Comparison of ENCODE assay signal across 1 cellular context in the genomic region with DNA sequence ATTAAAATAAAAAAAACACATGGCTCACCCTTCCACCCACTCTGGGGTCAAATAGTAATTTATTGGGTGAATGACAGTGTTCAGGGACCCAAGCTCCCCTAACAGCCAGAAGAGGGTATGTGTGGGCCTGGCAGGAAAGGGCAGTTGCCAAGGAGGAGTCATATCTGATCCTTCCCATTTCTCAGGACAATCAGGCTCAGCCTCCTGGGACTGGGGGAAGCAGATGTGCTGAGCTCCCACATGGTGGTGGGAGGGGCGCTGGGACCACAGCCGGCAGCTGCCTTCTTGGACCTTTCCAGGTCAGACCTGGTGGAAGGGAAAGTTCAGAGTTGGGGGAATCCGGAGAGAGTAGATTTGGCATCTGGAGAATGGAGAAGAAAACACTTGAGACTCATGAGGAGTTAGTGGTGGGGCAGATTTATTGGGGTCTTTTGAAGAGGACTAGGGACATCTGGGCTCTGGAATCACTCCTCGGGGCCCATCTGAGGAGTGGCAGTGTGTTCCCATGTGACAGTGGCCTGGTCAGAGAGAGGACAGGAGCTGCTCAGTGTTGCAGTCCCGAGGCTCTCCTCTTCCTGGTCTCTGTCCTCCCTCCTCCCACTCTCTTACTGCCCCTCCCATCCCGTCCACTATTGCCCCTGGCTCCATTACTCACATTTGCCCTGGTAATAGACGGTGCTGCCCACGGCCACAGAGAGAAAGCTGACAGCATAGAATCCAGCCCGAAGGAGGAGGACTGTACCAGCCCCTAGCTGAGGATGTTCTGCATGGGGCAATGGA.
TF ChIP-seq lines count a peak whose summit lies in the region.

No MANE protein-coding gene starts in this region.

TF ChIP-seq in K562, 482 proteins besides CTCF, POLR2A, EP300 and RAD21:
- 0 out of 4 replicates have a peak, but pooled peaks of 1 of the 2 experiments have one; percentile 32 for TF ChIP-seq MAZ (CRISPR knock-in tag; conservative IDR thresholded peaks at IDR 0.05 in 1 of 2, IDR thresholded peaks at IDR 0.05 in 1 of 2)
- TF ChIP-seq YBX1 (IDR thresholded peaks at IDR 0.05) = no peak
- no peak for TF ChIP-seq GTF2A2 (tag; IDR thresholded peaks at IDR 0.05)
- no peak for TF ChIP-seq DMBX1 (CRISPR knock-in tag; IDR thresholded peaks at IDR 0.05; ENCODE audit: borderline replicate concordance)
- no peak for TF ChIP-seq U2AF1 (optimal IDR thresholded peaks at IDR 0.05; ENCODE audit: low read depth, low read length)
- TF ChIP-seq KLF1 (tag; IDR thresholded peaks at IDR 0.05) = no peak
- no peak for TF ChIP-seq NBN (IDR thresholded peaks at IDR 0.05; ENCODE audit: low read depth)
- no peak for TF ChIP-seq TBL1XR1 (IDR thresholded peaks at IDR 0.05; ENCODE audit: low read length in 2 of 2)
- no peak for TF ChIP-seq OTX1 (CRISPR knock-in tag; IDR thresholded peaks at IDR 0.05)
- TF ChIP-seq CCAR2 (IDR thresholded peaks at IDR 0.05; ENCODE audit: low read depth, low read length) = no peak
- no peak for TF ChIP-seq CHD4 (IDR thresholded peaks at IDR 0.05; ENCODE audit: insufficient read depth, insufficient replicate concordance, low read depth, low read length, poor library complexity, severe bottlenecking)
- no peak for TF ChIP-seq MTA3 (IDR thresholded peaks at IDR 0.05; ENCODE audit: borderline replicate concordance)
- TF ChIP-seq ZNF224 (CRISPR knock-in tag; IDR thresholded peaks at IDR 0.05) = no peak
- no peak for TF ChIP-seq MBD2 (IDR thresholded peaks at IDR 0.05; ENCODE audit: borderline replicate concordance, low read depth)
- no peak for TF ChIP-seq PHB2 (IDR thresholded peaks at IDR 0.05; ENCODE audit: low read depth)
- TF ChIP-seq ZNF785 (CRISPR knock-in tag; IDR thresholded peaks at IDR 0.05) = no peak
- no peak for TF ChIP-seq CHD1 (IDR thresholded peaks at IDR 0.05; ENCODE audit: low read length)
- TF ChIP-seq, protein P1, sequence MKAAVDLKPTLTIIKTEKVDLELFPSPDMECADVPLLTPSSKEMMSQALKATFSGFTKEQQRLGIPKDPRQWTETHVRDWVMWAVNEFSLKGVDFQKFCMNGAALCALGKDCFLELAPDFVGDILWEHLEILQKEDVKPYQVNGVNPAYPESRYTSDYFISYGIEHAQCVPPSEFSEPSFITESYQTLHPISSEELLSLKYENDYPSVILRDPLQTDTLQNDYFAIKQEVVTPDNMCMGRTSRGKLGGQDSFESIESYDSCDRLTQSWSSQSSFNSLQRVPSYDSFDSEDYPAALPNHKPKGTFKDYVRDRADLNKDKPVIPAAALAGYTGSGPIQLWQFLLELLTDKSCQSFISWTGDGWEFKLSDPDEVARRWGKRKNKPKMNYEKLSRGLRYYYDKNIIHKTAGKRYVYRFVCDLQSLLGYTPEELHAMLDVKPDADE (conservative IDR thresholded peaks at IDR 0.05; ENCODE audit: control insufficient read depth, low read depth, low read length) = no peak
- peak; percentile 56 for TF ChIP-seq CBFA2T3 (IDR thresholded peaks at IDR 0.05)
- no peak for TF ChIP-seq ZC3H8 (IDR thresholded peaks at IDR 0.05)
- TF ChIP-seq, protein P2, sequence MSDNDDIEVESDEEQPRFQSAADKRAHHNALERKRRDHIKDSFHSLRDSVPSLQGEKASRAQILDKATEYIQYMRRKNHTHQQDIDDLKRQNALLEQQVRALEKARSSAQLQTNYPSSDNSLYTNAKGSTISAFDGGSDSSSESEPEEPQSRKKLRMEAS (CRISPR knock-in tag; IDR thresholded peaks at IDR 0.05) = peak; percentile 44; the same call in 1 of the 2 replicates
- no peak for TF ChIP-seq BCOR (IDR thresholded peaks at IDR 0.05)
- no peak for TF ChIP-seq FOSL1 (tag; conservative IDR thresholded peaks at IDR 0.05)
- TF ChIP-seq MIER1 (IDR thresholded peaks at IDR 0.05; ENCODE audit: low read depth) = no peak
- TF ChIP-seq ZNF445 (CRISPR knock-in tag; IDR thresholded peaks at IDR 0.05; ENCODE audit: low read depth) = no peak
- 0 out of 2 replicates have a peak, but pooled peaks have one; percentile 9 for TF ChIP-seq XRCC5 (IDR thresholded peaks at IDR 0.05; ENCODE audit: low read depth, low read length)
- TF ChIP-seq, protein P3, sequence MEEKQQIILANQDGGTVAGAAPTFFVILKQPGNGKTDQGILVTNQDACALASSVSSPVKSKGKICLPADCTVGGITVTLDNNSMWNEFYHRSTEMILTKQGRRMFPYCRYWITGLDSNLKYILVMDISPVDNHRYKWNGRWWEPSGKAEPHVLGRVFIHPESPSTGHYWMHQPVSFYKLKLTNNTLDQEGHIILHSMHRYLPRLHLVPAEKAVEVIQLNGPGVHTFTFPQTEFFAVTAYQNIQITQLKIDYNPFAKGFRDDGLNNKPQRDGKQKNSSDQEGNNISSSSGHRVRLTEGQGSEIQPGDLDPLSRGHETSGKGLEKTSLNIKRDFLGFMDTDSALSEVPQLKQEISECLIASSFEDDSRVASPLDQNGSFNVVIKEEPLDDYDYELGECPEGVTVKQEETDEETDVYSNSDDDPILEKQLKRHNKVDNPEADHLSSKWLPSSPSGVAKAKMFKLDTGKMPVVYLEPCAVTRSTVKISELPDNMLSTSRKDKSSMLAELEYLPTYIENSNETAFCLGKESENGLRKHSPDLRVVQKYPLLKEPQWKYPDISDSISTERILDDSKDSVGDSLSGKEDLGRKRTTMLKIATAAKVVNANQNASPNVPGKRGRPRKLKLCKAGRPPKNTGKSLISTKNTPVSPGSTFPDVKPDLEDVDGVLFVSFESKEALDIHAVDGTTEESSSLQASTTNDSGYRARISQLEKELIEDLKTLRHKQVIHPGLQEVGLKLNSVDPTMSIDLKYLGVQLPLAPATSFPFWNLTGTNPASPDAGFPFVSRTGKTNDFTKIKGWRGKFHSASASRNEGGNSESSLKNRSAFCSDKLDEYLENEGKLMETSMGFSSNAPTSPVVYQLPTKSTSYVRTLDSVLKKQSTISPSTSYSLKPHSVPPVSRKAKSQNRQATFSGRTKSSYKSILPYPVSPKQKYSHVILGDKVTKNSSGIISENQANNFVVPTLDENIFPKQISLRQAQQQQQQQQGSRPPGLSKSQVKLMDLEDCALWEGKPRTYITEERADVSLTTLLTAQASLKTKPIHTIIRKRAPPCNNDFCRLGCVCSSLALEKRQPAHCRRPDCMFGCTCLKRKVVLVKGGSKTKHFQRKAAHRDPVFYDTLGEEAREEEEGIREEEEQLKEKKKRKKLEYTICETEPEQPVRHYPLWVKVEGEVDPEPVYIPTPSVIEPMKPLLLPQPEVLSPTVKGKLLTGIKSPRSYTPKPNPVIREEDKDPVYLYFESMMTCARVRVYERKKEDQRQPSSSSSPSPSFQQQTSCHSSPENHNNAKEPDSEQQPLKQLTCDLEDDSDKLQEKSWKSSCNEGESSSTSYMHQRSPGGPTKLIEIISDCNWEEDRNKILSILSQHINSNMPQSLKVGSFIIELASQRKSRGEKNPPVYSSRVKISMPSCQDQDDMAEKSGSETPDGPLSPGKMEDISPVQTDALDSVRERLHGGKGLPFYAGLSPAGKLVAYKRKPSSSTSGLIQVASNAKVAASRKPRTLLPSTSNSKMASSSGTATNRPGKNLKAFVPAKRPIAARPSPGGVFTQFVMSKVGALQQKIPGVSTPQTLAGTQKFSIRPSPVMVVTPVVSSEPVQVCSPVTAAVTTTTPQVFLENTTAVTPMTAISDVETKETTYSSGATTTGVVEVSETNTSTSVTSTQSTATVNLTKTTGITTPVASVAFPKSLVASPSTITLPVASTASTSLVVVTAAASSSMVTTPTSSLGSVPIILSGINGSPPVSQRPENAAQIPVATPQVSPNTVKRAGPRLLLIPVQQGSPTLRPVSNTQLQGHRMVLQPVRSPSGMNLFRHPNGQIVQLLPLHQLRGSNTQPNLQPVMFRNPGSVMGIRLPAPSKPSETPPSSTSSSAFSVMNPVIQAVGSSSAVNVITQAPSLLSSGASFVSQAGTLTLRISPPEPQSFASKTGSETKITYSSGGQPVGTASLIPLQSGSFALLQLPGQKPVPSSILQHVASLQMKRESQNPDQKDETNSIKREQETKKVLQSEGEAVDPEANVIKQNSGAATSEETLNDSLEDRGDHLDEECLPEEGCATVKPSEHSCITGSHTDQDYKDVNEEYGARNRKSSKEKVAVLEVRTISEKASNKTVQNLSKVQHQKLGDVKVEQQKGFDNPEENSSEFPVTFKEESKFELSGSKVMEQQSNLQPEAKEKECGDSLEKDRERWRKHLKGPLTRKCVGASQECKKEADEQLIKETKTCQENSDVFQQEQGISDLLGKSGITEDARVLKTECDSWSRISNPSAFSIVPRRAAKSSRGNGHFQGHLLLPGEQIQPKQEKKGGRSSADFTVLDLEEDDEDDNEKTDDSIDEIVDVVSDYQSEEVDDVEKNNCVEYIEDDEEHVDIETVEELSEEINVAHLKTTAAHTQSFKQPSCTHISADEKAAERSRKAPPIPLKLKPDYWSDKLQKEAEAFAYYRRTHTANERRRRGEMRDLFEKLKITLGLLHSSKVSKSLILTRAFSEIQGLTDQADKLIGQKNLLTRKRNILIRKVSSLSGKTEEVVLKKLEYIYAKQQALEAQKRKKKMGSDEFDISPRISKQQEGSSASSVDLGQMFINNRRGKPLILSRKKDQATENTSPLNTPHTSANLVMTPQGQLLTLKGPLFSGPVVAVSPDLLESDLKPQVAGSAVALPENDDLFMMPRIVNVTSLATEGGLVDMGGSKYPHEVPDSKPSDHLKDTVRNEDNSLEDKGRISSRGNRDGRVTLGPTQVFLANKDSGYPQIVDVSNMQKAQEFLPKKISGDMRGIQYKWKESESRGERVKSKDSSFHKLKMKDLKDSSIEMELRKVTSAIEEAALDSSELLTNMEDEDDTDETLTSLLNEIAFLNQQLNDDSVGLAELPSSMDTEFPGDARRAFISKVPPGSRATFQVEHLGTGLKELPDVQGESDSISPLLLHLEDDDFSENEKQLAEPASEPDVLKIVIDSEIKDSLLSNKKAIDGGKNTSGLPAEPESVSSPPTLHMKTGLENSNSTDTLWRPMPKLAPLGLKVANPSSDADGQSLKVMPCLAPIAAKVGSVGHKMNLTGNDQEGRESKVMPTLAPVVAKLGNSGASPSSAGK (IDR thresholded peaks at IDR 0.05) = no peak
- TF ChIP-seq ZKSCAN1 (IDR thresholded peaks at IDR 0.05; ENCODE audit: low read depth, low read length) = no peak
- no peak for TF ChIP-seq CREB1 (IDR thresholded peaks at IDR 0.05)
- TF ChIP-seq CREB1 (CRISPR knock-in tag; IDR thresholded peaks at IDR 0.05) = no peak
- TF ChIP-seq ZNF76 (CRISPR knock-in tag; IDR thresholded peaks at IDR 0.05; ENCODE audit: borderline replicate concordance) = no peak
- TF ChIP-seq CBX8 (IDR thresholded peaks at IDR 0.05; ENCODE audit: borderline replicate concordance, extremely low read depth, low read depth, low read length, poor library complexity, severe bottlenecking) = no peak
- peak; percentile 51; the same call in 1 of the 2 replicates for TF ChIP-seq ZNF263 (CRISPR knock-in tag; IDR thresholded peaks at IDR 0.05; ENCODE audit: borderline replicate concordance)
- no peak for TF ChIP-seq MCM3 (IDR thresholded peaks at IDR 0.05)
- no peak for TF ChIP-seq KLF16 (IDR thresholded peaks at IDR 0.05)
- TF ChIP-seq, protein P4, sequence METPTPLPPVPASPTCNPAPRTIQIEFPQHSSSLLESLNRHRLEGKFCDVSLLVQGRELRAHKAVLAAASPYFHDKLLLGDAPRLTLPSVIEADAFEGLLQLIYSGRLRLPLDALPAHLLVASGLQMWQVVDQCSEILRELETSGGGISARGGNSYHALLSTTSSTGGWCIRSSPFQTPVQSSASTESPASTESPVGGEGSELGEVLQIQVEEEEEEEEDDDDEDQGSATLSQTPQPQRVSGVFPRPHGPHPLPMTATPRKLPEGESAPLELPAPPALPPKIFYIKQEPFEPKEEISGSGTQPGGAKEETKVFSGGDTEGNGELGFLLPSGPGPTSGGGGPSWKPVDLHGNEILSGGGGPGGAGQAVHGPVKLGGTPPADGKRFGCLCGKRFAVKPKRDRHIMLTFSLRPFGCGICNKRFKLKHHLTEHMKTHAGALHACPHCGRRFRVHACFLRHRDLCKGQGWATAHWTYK (CRISPR knock-in tag; IDR thresholded peaks at IDR 0.05) = no peak
- no peak for TF ChIP-seq ZNF699 (CRISPR knock-in tag; IDR thresholded peaks at IDR 0.05; ENCODE audit: insufficient replicate concordance)
- no peak for TF ChIP-seq RB1 (IDR thresholded peaks at IDR 0.05; ENCODE audit: low read depth)
- TF ChIP-seq KDM4B (IDR thresholded peaks at IDR 0.05; ENCODE audit: borderline replicate concordance in 2 of 2, low read depth in 1 of 2) = no peak
- TF ChIP-seq HNRNPH1 (optimal IDR thresholded peaks at IDR 0.05; ENCODE audit: low read depth, low read length) = no peak
- no peak for TF ChIP-seq SIN3A (IDR thresholded peaks at IDR 0.05; ENCODE audit: borderline replicate concordance in 2 of 2, control insufficient read depth in 1 of 2, low read depth in 2 of 2, low read length in 2 of 2)
TF ChIP-seq in K562: peak in this region for 5.
